Comparison of ENCODE assay signal across 8 cellular contexts in genomic region chr19:41570639-41571112, GRCh38. TPM values are rescaled to one million over a fixed set of nuclear protein-coding genes. Genes with fewer than 3 reads are reported as not detected.
DNase-seq lines count a peak whose midpoint lies in the region; ATAC-seq and TF ChIP-seq lines count a peak whose summit lies in the region.

No MANE protein-coding gene starts in this region.

- H3K27me3 Mint-ChIP-seq in H9 (ENCODE audit: low read depth) (peaks cover under 1% of the 10 kb centered on the region), chondrocyte (ENCODE audit: low read depth) (peaks cover 41% of the 10 kb centered on the region)

- no peaks in the 10 kb centered on the region for H3K4me1 Mint-ChIP-seq in H9
- H3K4me1 Mint-ChIP-seq in chondrocyte (ENCODE audit: low read depth): no peaks in the 10 kb centered on the region

- no peak overlapping the region for H2BK20ac ChIP-seq in H9 (ENCODE audit: low read depth, low read length, poor library complexity, severe bottlenecking)

- no peaks in the 10 kb centered on the region for H3K79me1 ChIP-seq in H9 (ENCODE audit: insufficient read depth, low read depth, low read length, poor library complexity, severe bottlenecking)

- no peak overlapping the region for H2BK15ac ChIP-seq in H9 (ENCODE audit: low read depth, low read length)

- H3K36me3 Mint-ChIP-seq in H9 (ENCODE audit: insufficient read depth in 1 of 3, low read depth in 3 of 3) (peaks cover 0 to 6% (median 0%) of the 10 kb centered on the region in 3 experiments; a peak in 3 of 7 replicates), chondrocyte (ENCODE audit: low read depth) (no peaks in the 10 kb centered on the region)

- H3K79me2 ChIP-seq in H9 (ENCODE audit: insufficient read depth, low read length): no peaks in the 10 kb centered on the region

- H3K9me3 Mint-ChIP-seq in H9: peaks cover 55 to 81% of the 10 kb centered on the region in 2 experiments
- peaks cover 6% of the 10 kb centered on the region for H3K9me3 Mint-ChIP-seq in chondrocyte (ENCODE audit: low read depth)

- H4K91ac ChIP-seq in H9 (ENCODE audit: insufficient read length, low read depth, low read length): no peak overlapping the region

- no peak overlapping the region for H2AK5ac ChIP-seq in H9 (ENCODE audit: insufficient read length, low read length)

- no peak overlapping the region for H3K23ac ChIP-seq in H9 (ENCODE audit: insufficient read length, low read depth, low read length)

- H3K4me2 ChIP-seq in H9 (ENCODE audit: insufficient read depth, insufficient read length, low read length): no peak overlapping the region

- H3K36me3 ChIP-seq in right lobe of liver: no peaks in the 10 kb centered on the region

- H3K27ac Mint-ChIP-seq in H9 (no peak overlapping the region), chondrocyte (ENCODE audit: unreplicated experiment) (no peak overlapping the region)

- H2BK12ac ChIP-seq in H9 (ENCODE audit: insufficient read length, low read depth, low read length): no peak overlapping the region

- no peaks in the 10 kb centered on the region for H3K23me2 ChIP-seq in H9 (ENCODE audit: insufficient read length, low read depth, low read length, poor library complexity, severe bottlenecking)

- peak; percentile 88 to 97 (median 94) for ATAC-seq in right lobe of liver
- no peak for ATAC-seq in HG02571 (IDR thresholded peaks at IDR 0.05; ENCODE audit: unreplicated experiment)

- H4K5ac ChIP-seq in H9 (ENCODE audit: insufficient read length, low read depth, low read length): no peak overlapping the region

- TF ChIP-seq POLR2A in right lobe of liver (IDR thresholded peaks at IDR 0.05): no peak

- H3K4me3 Mint-ChIP-seq in H9 (no peak overlapping the region), chondrocyte (ENCODE audit: unreplicated experiment) (no peak overlapping the region)

- no peaks in the 10 kb centered on the region for H4K20me1 ChIP-seq in H9 (ENCODE audit: control insufficient read depth, insufficient read depth, insufficient read length)

- no CpG with 5 or more reads among the region's 7 CpGs for WGBS in H9 (ENCODE audit: extremely low coverage, insufficient read length, low lambda C conversion rate)
- 2% methylated on average over 6 of the region's 7 CpGs for whole genome bisulfite sequencing in right lobe of liver (ENCODE audit: insufficient coverage, low coverage, low lambda C conversion rate, missing lambda C conversion rate)

- H2BK5ac ChIP-seq in H9 (ENCODE audit: insufficient read length, low read length): no peak overlapping the region

- intact Hi-C loops in right lobe of liver (cut with DNase I): no loop called here

- H3K14ac ChIP-seq in H9 (ENCODE audit: insufficient read depth, low read length): no peak overlapping the region

- H4K8ac ChIP-seq in H9 (replicated peaks; ENCODE audit: insufficient read length, low read depth, low read length): no peak overlapping the region

- H3K4me1 ChIP-seq in H9 (ENCODE audit: insufficient read depth, low read length): no peaks in the 10 kb centered on the region
- H3K4me1 ChIP-seq in right lobe of liver: no peaks in the 10 kb centered on the region

- H3K56ac ChIP-seq in H9 (ENCODE audit: insufficient read length, low read depth, low read length): no peak overlapping the region

- H3K9ac ChIP-seq in H9 (ENCODE audit: extremely low read depth, insufficient read length, low read length): no peak overlapping the region

- H3K27me3 ChIP-seq in H9 (ENCODE audit: insufficient read depth, low read length): peaks cover 3% of the 10 kb centered on the region; the same call in 1 of the 2 replicates
- H3K27me3 ChIP-seq in right lobe of liver: no peaks in the 10 kb centered on the region

- H3K27ac ChIP-seq in H9 (ENCODE audit: insufficient read length, low read depth, low read length) (no peak overlapping the region), right lobe of liver (no peak overlapping the region)

- no peak overlapping the region for H3T11ph ChIP-seq in H9 (ENCODE audit: low read length)

- H3K9me3 ChIP-seq in H9 (ENCODE audit: control insufficient read depth, low read depth, low read length): no peaks in the 10 kb centered on the region
- H3K9me3 ChIP-seq in right lobe of liver: no peaks in the 10 kb centered on the region

- H3K18ac ChIP-seq in H9 (ENCODE audit: insufficient read length, low read depth, low read length): no peak overlapping the region

- no peak overlapping the region for H2BK120ac ChIP-seq in H9 (ENCODE audit: low read depth, low read length, poor library complexity, severe bottlenecking)

- TF ChIP-seq CTCF in H9 (conservative IDR thresholded peaks at IDR 0.05) (peak; percentile 74), chondrocyte (IDR thresholded peaks at IDR 0.05) (peak; percentile 88), right lobe of liver (IDR thresholded peaks at IDR 0.05) (peak; percentile 78 to 91 (median 80))

- DNase-seq in AML-193 (lab: John Stamatoyannopoulos, UW) (peak; percentile 59 to 75), H9 (peak; percentile 79), NCI-H446 (lab: John Stamatoyannopoulos, UW) (peak; percentile 28 to 82), chondrocyte (ENCODE audit: low spot score) (no peak), right lobe of liver (peak; percentile 74 to 85 (median 82))
- DNase-seq in activated CD4-positive, alpha-beta T cell treated with anti-CD3 and anti-CD28 coated beads for 24 hours (ENCODE audit: low read depth in 2 of 2): peak; percentile 83
- peak; percentile 70 to 79 (median 75) for DNase-seq in stimulated activated CD4-positive, alpha-beta T cell treated with anti-CD3 and anti-CD28 coated beads, TNF-alpha, amount 100 ng/mL, for 4 hours (ENCODE audit: low read depth in 3 of 3)

- H3K4me3 ChIP-seq in right lobe of liver: no peak overlapping the region

- no peak overlapping the region for H2AFZ ChIP-seq in H9 (ENCODE audit: low read length)

- H3K4ac ChIP-seq in H9 (ENCODE audit: low read depth, low read length): no peak overlapping the region

RNA-seq across cellular contexts. Expression of gene CEACAM21, which starts 5.3 kb away (rescaled TPM):
- total RNA-seq in H9 (2021) (not detected in 2 replicates), chondrocyte (not detected in 3 replicates), right lobe of liver (1 to 10 TPM in 3 of 6 experiments, under 1 TPM in 2, not detected in 1; 0.49 to 1.4 (median 1.2) TPM)

RNA-seq across cellular contexts. Expression of gene CEACAM4, which starts 56.2 kb away (rescaled TPM):
- not detected in 2 replicates for total RNA-seq in H9 (2021)
- not detected in 3 replicates for total RNA-seq in chondrocyte
- total RNA-seq in right lobe of liver: 1 to 10 TPM in 2 of 6 experiments, under 1 TPM in 4; 0.29 to 3.4 (median 0.58) TPM
